Comparison of ENCODE assay signal across 8 cellular contexts in genomic region chr19:18603255-18603957, GRCh38. TPM values are rescaled to one million over a fixed set of nuclear protein-coding genes. Genes with fewer than 3 reads are reported as not detected.
A peak's percentile ranks its signal among the peaks of the same experiment; 100 is the strongest.
DNase-seq lines count a peak whose midpoint lies in the region; ATAC-seq and TF ChIP-seq lines count a peak whose summit lies in the region.

No MANE protein-coding gene starts in this region.

- no TSS peak for BruUV-seq in Panc1 (replicated peaks; lab: Mats Ljungman, UMichigan)

- no peak for TF ChIP-seq EP300 in esophagus muscularis mucosa (IDR thresholded peaks at IDR 0.05)

- CTCF ChIA-PET in Panc1 (lab: Charles Lee), result no interaction called here

- ATAC-seq in Panc1 (peak; percentile 78), psoas muscle (peak in 3 of 4 donors; percentile 20 to 38 (median 35)), HG03460 (IDR thresholded peaks at IDR 0.05; ENCODE audit: unreplicated experiment) (no peak), HG02885 (IDR thresholded peaks at IDR 0.05; ENCODE audit: poor library complexity, unreplicated experiment) (no peak), GM18511 (IDR thresholded peaks at IDR 0.05; ENCODE audit: unreplicated experiment) (no peak)

- POLR2A ChIA-PET in Panc1 (lab: Charles Lee), result no interaction called here

- DNase-seq in NCI-H146 (lab: John Stamatoyannopoulos, UW), result peak; percentile 56
- no peak for DNase-seq in NCI-H146 treated with DMSO at 0.1 percent for 48 hours (lab: John Stamatoyannopoulos, UW; ENCODE audit: unreplicated experiment)
- no peak for DNase-seq in Panc1 (ENCODE audit: low read depth, low spot score)
- no peak for DNase-seq in esophagus muscularis mucosa (ENCODE audit: extremely low spot score)
- DNase-seq in psoas muscle, result peak in 1 of 2 donors; percentile 22

- no peak overlapping the region for H3K27ac ChIP-seq in Panc1 (ENCODE audit: low read length)
- H3K27ac ChIP-seq in esophagus muscularis mucosa (replicated peaks in 1 of 4), result no peak overlapping the region
- no peak overlapping the region for H3K27ac ChIP-seq in psoas muscle

- TF ChIP-seq POLR2A in esophagus muscularis mucosa (IDR thresholded peaks at IDR 0.05; ENCODE audit: low read depth), result no peak

- WGBS in esophagus muscularis mucosa, result 30% methylated on average over 13 of the region's 32 CpGs
- WGBS in psoas muscle, 3 donors, result 11 to 21% (median 16%) methylated on average over 16 to 32 of the region's 32 CpGs

- peaks cover 2% of the 10 kb centered on the region for H3K4me1 ChIP-seq in Panc1 (ENCODE audit: control insufficient read depth, insufficient read depth, low read length)
- H3K4me1 ChIP-seq in esophagus muscularis mucosa, result peaks cover 18 to 45% (median 39%) of the 10 kb centered on the region in 4 donors
- H3K4me1 ChIP-seq in psoas muscle, result peaks cover 10% of the 10 kb centered on the region

- H3K4me3 ChIP-seq in Panc1 (ENCODE audit: low read depth in 2 of 2, low read length in 2 of 2) (no peak overlapping the region), esophagus muscularis mucosa (peak overlapping the region; percentile 8 to 53 (median 22)), psoas muscle (no peak overlapping the region)

- H3K27me3 ChIP-seq in Panc1 (ENCODE audit: control insufficient read depth, insufficient read depth, low read length) (peaks cover under 1% of the 10 kb centered on the region), esophagus muscularis mucosa (peaks cover 10 to 96% (median 44%) of the 10 kb centered on the region in 4 donors), psoas muscle (ENCODE audit: insufficient read depth in 3 of 3, low read length in 2 of 3) (peaks cover 0 to 60% (median 27%) of the 10 kb centered on the region in 3 donors)

- TF ChIP-seq CTCF in Panc1 (IDR thresholded peaks at IDR 0.05), result no peak; the same call in 1 of the 2 replicates
- TF ChIP-seq CTCF in esophagus muscularis mucosa (IDR thresholded peaks at IDR 0.05), result peak in 1 of 3 experiments; percentile 29
- TF ChIP-seq CTCF in psoas muscle (IDR thresholded peaks at IDR 0.05), result no peak

- H3K9me3 ChIP-seq in Panc1 (ENCODE audit: control insufficient read depth, insufficient read depth, low read depth, low read length) (no peaks in the 10 kb centered on the region), esophagus muscularis mucosa (no peaks in the 10 kb centered on the region), psoas muscle (no peaks in the 10 kb centered on the region)

- intact Hi-C loops in Panc1 (cut with micrococcal nuclease; ENCODE audit: unreplicated experiment), result no loop called here
- intact Hi-C loops in esophagus muscularis mucosa (cut with DNase I), result no loop called here
- intact Hi-C loops in psoas muscle (cut with DNase I), result no loop called here

- H3K36me3 ChIP-seq in Panc1 (ENCODE audit: control insufficient read depth, insufficient read depth, low read length), result no peaks in the 10 kb centered on the region
- no peaks in the 10 kb centered on the region for H3K36me3 ChIP-seq in esophagus muscularis mucosa
- no peaks in the 10 kb centered on the region for H3K36me3 ChIP-seq in psoas muscle (ENCODE audit: insufficient read depth in 1 of 2, low read depth in 1 of 2)

- in situ Hi-C loops in Panc1 (cut with HindIII; ENCODE audit: low pct_unique_long_range_greater_than_20kb, low sequenced_read_pairs), result no loop called here

RNA-seq across cellular contexts. Expression of gene CRLF1, which starts 3.2 kb away (rescaled TPM):
- total RNA-seq in Panc1 (2021; ENCODE audit: unreplicated experiment) (3.5 TPM), esophagus muscularis mucosa (100 to 1,000 TPM in 1 of 4 donors, 10 to 100 TPM in 3; 41.5 to 153 (median 59.6) TPM), psoas muscle (10 to 100 TPM in 3 of 4 donors, 1 to 10 TPM in 1; 8.3 to 20.2 (median 14.2) TPM)
- 7.3 TPM for polyA plus RNA-seq in Panc1 (2012; ENCODE audit: insufficient read length)
- polyA plus RNA-seq in psoas muscle, result 10 to 100 TPM; 15.6 to 28.4 (median 19.3) TPM

RNA-seq across cellular contexts. Expression of gene TMEM59L, which starts 9.3 kb away (rescaled TPM):
- total RNA-seq in Panc1 (2021; ENCODE audit: unreplicated experiment) (2.4 TPM), esophagus muscularis mucosa (1 to 10 TPM; 2.4 to 3.6 (median 2.8) TPM), psoas muscle (1 to 10 TPM in 3 of 4 donors, under 1 TPM in 1; 0.79 to 3.2 (median 2.6) TPM)
- polyA plus RNA-seq in Panc1 (2012; ENCODE audit: insufficient read length), result 7.3 TPM
- 1 to 10 TPM in 2 of 3 donors, under 1 TPM in 1; 0.85 to 4.8 (median 1.5) TPM for polyA plus RNA-seq in psoas muscle

RNA-seq across cellular contexts. Expression of gene REX1BD, which starts 14.8 kb away (rescaled TPM):
- total RNA-seq in Panc1 (2021; ENCODE audit: unreplicated experiment) (32.0 TPM), esophagus muscularis mucosa (10 to 100 TPM; 56.1 to 77.7 (median 67.0) TPM), psoas muscle (100 to 1,000 TPM in 1 of 4 donors, 10 to 100 TPM in 3; 52.1 to 105 (median 92.0) TPM)
- polyA plus RNA-seq in Panc1 (2012; ENCODE audit: insufficient read length), result 45.7 TPM
- polyA plus RNA-seq in psoas muscle, result 100 to 1,000 TPM in 1 of 3 donors, 10 to 100 TPM in 2; 67.7 to 105 (median 80.7) TPM

RNA-seq across cellular contexts. Expression of gene UBA52, which starts 31.7 kb away (rescaled TPM):
- total RNA-seq in Panc1 (2021; ENCODE audit: unreplicated experiment) (907 TPM), esophagus muscularis mucosa (100 to 1,000 TPM; 560 to 800 (median 665) TPM), psoas muscle (1,000 to 10,000 TPM in 2 of 4 donors, 100 to 1,000 TPM in 2; 979 to 1,082 (median 1,028) TPM)
- 1,116 TPM for polyA plus RNA-seq in Panc1 (2012; ENCODE audit: insufficient read length)
- polyA plus RNA-seq in psoas muscle, result 1,000 to 10,000 TPM in 2 of 3 donors, 100 to 1,000 TPM in 1; 877 to 1,553 (median 1,005) TPM

RNA-seq across cellular contexts. Expression of gene KLHL26, which starts 33.4 kb away (rescaled TPM):
- total RNA-seq in Panc1 (2021; ENCODE audit: unreplicated experiment), result 4.4 TPM
- polyA plus RNA-seq in Panc1 (2012; ENCODE audit: insufficient read length), result 8.5 TPM
- 10 to 100 TPM in 2 of 4 donors, 1 to 10 TPM in 2; 9.1 to 19.0 (median 13.5) TPM for total RNA-seq in esophagus muscularis mucosa
- total RNA-seq in psoas muscle, result 1 to 10 TPM; 5.2 to 9.9 (median 7.0) TPM
- polyA plus RNA-seq in psoas muscle, result 1 to 10 TPM; 3.1 to 4.1 (median 3.5) TPM

Comparison
In these comparisons a context has a peak if more than half of its experiments do, and no peak if none do; other contexts are left out.
1. ATAC-seq: peak in Panc1 (single experiment) and psoas muscle (3 of 4); none in HG03460 (single experiment), HG02885 (single experiment) and GM18511 (single experiment).
2. H3K4me3 ChIP-seq: peak in esophagus muscularis mucosa (4 of 4); none in Panc1 (0 of 2) and psoas muscle (single experiment).